In genomic region chr20:46368902-46369268, GRCh38 we compare ENCODE assay signal across 17 cellular contexts. TPM values are rescaled to one million over a fixed set of nuclear protein-coding genes. Genes with fewer than 3 reads are reported as not detected.
DNase-seq lines count a peak whose midpoint lies in the region; ATAC-seq, FAIRE-seq and TF ChIP-seq lines count a peak whose summit lies in the region.
"Had no signal": no experiment of that assay in that cellular context is flagged by ENCODE, and none has a peak within 500 bp of the region (broad histone marks: within the 10 kb centered on the region; RNA-seq: fewer than 3 reads in every experiment).

No MANE protein-coding gene starts in this region.

- H3K27ac Mint-ChIP-seq in activated T-cell treated with anti-CD3 and anti-CD28 coated beads, Interleukin-2, amount 50 U/mL, for 72 hours, result peak overlapping the region; percentile 43
- H3K27ac Mint-ChIP-seq in activated T-helper 17 cell treated with anti-CD3 and anti-CD28 coated beads, Interleukin-2, amount 50 U/mL, for 72 hours, result peak overlapping the region; percentile 83
- H3K27ac Mint-ChIP-seq in glutamatergic neuron (ENCODE audit: unreplicated experiment), result no peak overlapping the region
- H3K27ac Mint-ChIP-seq in WTC11, result no peak overlapping the region
- H3K27ac Mint-ChIP-seq: activated naive CD8-positive, alpha-beta T cell treated with anti-CD3 and anti-CD28 coated beads, Interleukin-2, amount 10 ng/mL, durations not matched to agents 7 days and 5 days had no signal

- H3K4me1 Mint-ChIP-seq in activated T-cell treated with anti-CD3 and anti-CD28 coated beads, Interleukin-2, amount 50 U/mL, for 72 hours (ENCODE audit: low read depth), result peaks cover 40% of the 10 kb centered on the region
- H3K4me1 Mint-ChIP-seq in activated T-cell treated with anti-CD3 and anti-CD28 coated beads, Interleukin-2, amount 50 U/mL, for 4 hours (ENCODE audit: low read depth), result peaks cover 37% of the 10 kb centered on the region
- peaks cover 28% of the 10 kb centered on the region for H3K4me1 Mint-ChIP-seq in activated T-helper 17 cell treated with anti-CD3 and anti-CD28 coated beads, Interleukin-2, amount 50 U/mL, for 72 hours
- H3K4me1 Mint-ChIP-seq in glutamatergic neuron (ENCODE audit: low read depth, unreplicated experiment) (peaks cover 9% of the 10 kb centered on the region), WTC11 (peaks cover 4% of the 10 kb centered on the region)

- H4K20me1 ChIP-seq in osteoblast (ENCODE audit: insufficient read depth, low read length), result no peaks in the 10 kb centered on the region

- peaks cover 61% of the 10 kb centered on the region for H3K36me3 ChIP-seq in osteoblast (ENCODE audit: insufficient read depth, low read length)

- no peak for TF ChIP-seq CTCF in osteoblast (IDR thresholded peaks at IDR 0.05; ENCODE audit: extremely low read depth, low read depth, low read length)
- TF ChIP-seq CTCF in glutamatergic neuron (IDR thresholded peaks at IDR 0.05; ENCODE audit: partially characterized antibody, unreplicated experiment), result no peak
- no peak for TF ChIP-seq CTCF in WTC11 (IDR thresholded peaks at IDR 0.05)

- peaks cover 24% of the 10 kb centered on the region for H3K4me1 ChIP-seq in osteoblast (ENCODE audit: insufficient read depth, low read length)

- H3K4me3 ChIP-seq in osteoblast (ENCODE audit: insufficient read depth, low read length), result no peak overlapping the region
- H3K4me3 ChIP-seq: coronary artery, gastroesophageal sphincter had no signal

- no peak overlapping the region for H2AFZ ChIP-seq in osteoblast (ENCODE audit: low read length)

- no peak overlapping the region for H3K27ac ChIP-seq in osteoblast (ENCODE audit: low read depth, low read length)
- H3K27ac ChIP-seq: brain microvascular endothelial cell, coronary artery, RWPE1 had no signal

- peak in 1 of 2 donors; percentile 24 for ATAC-seq in activated T-cell treated with anti-CD3 and anti-CD28 coated beads, Interleukin-2, amount 50 U/mL, for 72 hours (replicated peaks in 1 of 2)
- no peak for ATAC-seq in activated T-cell treated with anti-CD3 and anti-CD28 coated beads, Interleukin-2, amount 50 U/mL, for 4 hours
- peak; percentile 38 for ATAC-seq in activated T-helper 17 cell treated with anti-CD3 and anti-CD28 coated beads, Interleukin-2, amount 50 U/mL, for 72 hours (replicated peaks)
- ATAC-seq in HG02571 (IDR thresholded peaks at IDR 0.05; ENCODE audit: unreplicated experiment), result no peak
- no peak for ATAC-seq in WTC11
- ATAC-seq: gastroesophageal sphincter, left ventricle myocardium superior, sciatic nerve had no signal

- H3K4me3 Mint-ChIP-seq in activated T-cell treated with anti-CD3 and anti-CD28 coated beads, Interleukin-2, amount 50 U/mL, for 72 hours, result peak overlapping the region in 1 of 2 donors; percentile 8
- H3K4me3 Mint-ChIP-seq in activated T-cell treated with anti-CD3 and anti-CD28 coated beads, Interleukin-2, amount 50 U/mL, for 4 hours, result no peak overlapping the region
- H3K4me3 Mint-ChIP-seq in activated T-helper 17 cell treated with anti-CD3 and anti-CD28 coated beads, Interleukin-2, amount 50 U/mL, for 72 hours, result peak overlapping the region; percentile 0
- H3K4me3 Mint-ChIP-seq in glutamatergic neuron (ENCODE audit: unreplicated experiment), result no peak overlapping the region
- no peak overlapping the region for H3K4me3 Mint-ChIP-seq in WTC11
- H3K4me3 Mint-ChIP-seq: activated naive CD8-positive, alpha-beta T cell treated with anti-CD3 and anti-CD28 coated beads, Interleukin-2, amount 10 ng/mL, durations not matched to agents 7 days and 5 days had no signal

- H3K4me2 ChIP-seq in osteoblast (ENCODE audit: insufficient read depth, low read length), result no peak overlapping the region

- CTCF ChIA-PET in WTC11 (lab: Charles Lee), result no interaction called here

- no peaks in the 10 kb centered on the region for H3K27me3 Mint-ChIP-seq in activated T-cell treated with anti-CD3 and anti-CD28 coated beads, Interleukin-2, amount 50 U/mL, for 72 hours (ENCODE audit: low read depth)
- H3K27me3 Mint-ChIP-seq in activated T-cell treated with anti-CD3 and anti-CD28 coated beads, Interleukin-2, amount 50 U/mL, for 4 hours (ENCODE audit: low read depth), result no peaks in the 10 kb centered on the region
- H3K27me3 Mint-ChIP-seq in activated T-helper 17 cell treated with anti-CD3 and anti-CD28 coated beads, Interleukin-2, amount 50 U/mL, for 72 hours, result no peaks in the 10 kb centered on the region
- H3K27me3 Mint-ChIP-seq in glutamatergic neuron (ENCODE audit: unreplicated experiment) (no peaks in the 10 kb centered on the region), WTC11 (ENCODE audit: low read depth) (no peaks in the 10 kb centered on the region)
- H3K27me3 Mint-ChIP-seq: activated naive CD8-positive, alpha-beta T cell treated with anti-CD3 and anti-CD28 coated beads, Interleukin-2, amount 10 ng/mL, durations not matched to agents 7 days and 5 days had no signal

- peaks cover 3% of the 10 kb centered on the region for H3K79me2 ChIP-seq in osteoblast (ENCODE audit: insufficient read depth, low read length)

- POLR2A ChIA-PET in WTC11 (lab: Charles Lee), result no interaction called here

- H3K36me3 Mint-ChIP-seq in activated T-cell treated with anti-CD3 and anti-CD28 coated beads, Interleukin-2, amount 50 U/mL, for 72 hours (ENCODE audit: insufficient read depth in 2 of 2), result peaks cover 4 to 27% of the 10 kb centered on the region in 2 donors
- peaks cover 60% of the 10 kb centered on the region for H3K36me3 Mint-ChIP-seq in activated T-cell treated with anti-CD3 and anti-CD28 coated beads, Interleukin-2, amount 50 U/mL, for 4 hours (ENCODE audit: insufficient read depth)
- H3K36me3 Mint-ChIP-seq in activated T-helper 17 cell treated with anti-CD3 and anti-CD28 coated beads, Interleukin-2, amount 50 U/mL, for 72 hours (ENCODE audit: low read depth), result peaks cover 88% of the 10 kb centered on the region
- H3K36me3 Mint-ChIP-seq in glutamatergic neuron (ENCODE audit: unreplicated experiment) (peaks cover 4% of the 10 kb centered on the region), WTC11 (peaks cover 65% of the 10 kb centered on the region)

- H3K9me3 Mint-ChIP-seq in activated T-cell treated with anti-CD3 and anti-CD28 coated beads, Interleukin-2, amount 50 U/mL, for 72 hours, result no peaks in the 10 kb centered on the region
- H3K9me3 Mint-ChIP-seq in activated T-cell treated with anti-CD3 and anti-CD28 coated beads, Interleukin-2, amount 50 U/mL, for 4 hours, result no peaks in the 10 kb centered on the region
- no peaks in the 10 kb centered on the region for H3K9me3 Mint-ChIP-seq in activated T-helper 17 cell treated with anti-CD3 and anti-CD28 coated beads, Interleukin-2, amount 50 U/mL, for 72 hours
- H3K9me3 Mint-ChIP-seq in glutamatergic neuron (ENCODE audit: unreplicated experiment) (peaks cover 3% of the 10 kb centered on the region), WTC11 (no peaks in the 10 kb centered on the region)
- H3K9me3 Mint-ChIP-seq: activated naive CD8-positive, alpha-beta T cell treated with anti-CD3 and anti-CD28 coated beads, Interleukin-2, amount 10 ng/mL, durations not matched to agents 7 days and 5 days had no signal

- no peak for DNase-seq in activated T-cell treated with anti-CD3 and anti-CD28 coated beads, Interleukin-2, amount 50 U/mL, for 72 hours
- no peak for DNase-seq in activated T-cell treated with anti-CD3 and anti-CD28 coated beads, Interleukin-2, amount 50 U/mL, for 4 hours
- DNase-seq in HTR-8/SVneo (ENCODE audit: insufficient read length, low spot score), result no peak
- peak; percentile 59 for DNase-seq in osteoblast (ENCODE audit: insufficient read length, low spot score, missing footprints)
- no peak for DNase-seq in glutamatergic neuron
- DNase-seq in WTC11 (ENCODE audit: low spot score), result no peak
- DNase-seq: activated naive CD8-positive, alpha-beta T cell treated with anti-CD3 and anti-CD28 coated beads, Interleukin-2, amount 10 ng/mL, durations not matched to agents 7 days and 5 days; brain microvascular endothelial cell; left ventricle myocardium superior; NCI-H1436 had no signal

- H3K27me3 ChIP-seq in osteoblast (ENCODE audit: insufficient read depth, low read length), result no peaks in the 10 kb centered on the region
- H3K27me3 ChIP-seq: brain microvascular endothelial cell, gastroesophageal sphincter had no signal

- no peaks in the 10 kb centered on the region for H3K9me3 ChIP-seq in osteoblast (ENCODE audit: low read depth, low read length)
- H3K9me3 ChIP-seq: gastroesophageal sphincter had no signal

- FAIRE-seq in HTR-8/SVneo (lab: Jason Lieb, UNC), result peak; percentile 31
- FAIRE-seq: urothelium cell line had no signal

TF ChIP-seq in WTC11, 78 proteins besides CTCF, POLR2A, EP300 and RAD21 (continues in another document):
- TF ChIP-seq STAT6 (CRISPR knock-in tag; conservative IDR thresholded peaks at IDR 0.05; ENCODE audit: low read depth), result no peak
- no peak for TF ChIP-seq ZNF138 (CRISPR knock-in tag; conservative IDR thresholded peaks at IDR 0.05)

RNA-seq across cellular contexts. Expression of gene ELMO2, which starts 37.5 kb away (rescaled TPM):
- 10 to 100 TPM; 63.9 to 90.5 TPM for total RNA-seq in activated T-cell treated with anti-CD3 and anti-CD28 coated beads, Interleukin-2, amount 50 U/mL, for 72 hours
- 10 to 100 TPM; 31.6 to 46.4 (median 42.6) TPM for total RNA-seq in activated T-cell treated with anti-CD3 and anti-CD28 coated beads, Interleukin-2, amount 50 U/mL, for 4 hours
- total RNA-seq in activated T-helper 17 cell treated with anti-CD3 and anti-CD28 coated beads, Interleukin-2, amount 50 U/mL, for 72 hours, result 10 to 100 TPM; 54.6 to 57.2 TPM
- total RNA-seq in osteoblast (39.8 and 46.7 TPM in 2 replicates), glutamatergic neuron (ENCODE audit: unreplicated experiment) (60.3 TPM), WTC11 (2021) (28.4 to 35.5 TPM (median 32.3 TPM) in 3 replicates)

Comparison
In these comparisons a context has a peak if more than half of its experiments do, and no peak if none do; other contexts are left out.
1. H3K27ac Mint-ChIP-seq: peak in activated T-cell treated with anti-CD3 and anti-CD28 coated beads, Interleukin-2, amount 50 U/mL, for 72 hours (single experiment) and activated T-helper 17 cell treated with anti-CD3 and anti-CD28 coated beads, Interleukin-2, amount 50 U/mL, for 72 hours (single experiment); none in glutamatergic neuron (single experiment) and WTC11 (single experiment).